Comparison of ENCODE assay signal across 13 cellular contexts in genomic region chr3:134350861-134351311, GRCh38. TPM values are rescaled to one million over a fixed set of nuclear protein-coding genes. Genes with fewer than 3 reads are reported as not detected.
DNase-seq lines count a peak whose midpoint lies in the region; TF ChIP-seq lines count a peak whose summit lies in the region.
"Had no signal": no experiment of that assay in that cellular context is flagged by ENCODE, and none has a peak within 500 bp of the region (broad histone marks: within the 10 kb centered on the region; RNA-seq: fewer than 3 reads in every experiment).

No MANE protein-coding gene starts in this region.

- TF ChIP-seq CTCF in coronary artery (IDR thresholded peaks at IDR 0.05), result no peak

- H3K4me3 ChIP-seq in coronary artery, result no peak overlapping the region

- peak overlapping the region; percentile 20 to 90 for H3K27ac ChIP-seq in coronary artery

- peak; percentile 33 for DNase-seq in activated effector memory CD4-positive, alpha-beta T cell treated with anti-CD3 and anti-CD28 coated beads, Interleukin-2, amount 50 U/mL, for 16 hours
- DNase-seq in activated effector memory CD4-positive, alpha-beta T cell treated with Interleukin-2 at 50 U/mL for 16 hours, result no peak
- DNase-seq in coronary artery (ENCODE audit: low spot score), result no peak
- peak; percentile 76 for DNase-seq in mucosa of gallbladder (ENCODE audit: low spot score)
- peak; percentile 75 for DNase-seq in ureter (ENCODE audit: low spot score)
- no peak for DNase-seq in SW 1271 (lab: John Stamatoyannopoulos, UW)
- no peak for DNase-seq in glomerular visceral epithelial cell (ENCODE audit: extremely low spot score)
- no peak for DNase-seq in stimulated activated CD4-positive, alpha-beta T cell treated with anti-CD3 and anti-CD28 coated beads, Interleukin-4, amount 100 ng/mL, for 1 hour
- DNase-seq: amniotic stem cell; KG1; NCI-H2081; OCI-M1; stimulated activated CD4-positive, alpha-beta T cell treated with anti-CD3 and anti-CD28 coated beads, Interleukin-2, amount 100 ng/mL, for 24 hours had no signal

RNA-seq across cellular contexts. Expression of gene AMOTL2, which starts 23.4 kb away (rescaled TPM):
- 129 TPM for total RNA-seq in mucosa of gallbladder
- total RNA-seq in ureter, result 76.2 TPM

Comparison
In these comparisons a context has a peak if more than half of its experiments do, and no peak if none do; other contexts are left out.
1. DNase-seq: peak in activated effector memory CD4-positive, alpha-beta T cell treated with anti-CD3 and anti-CD28 coated beads, Interleukin-2, amount 50 U/mL, for 16 hours (single experiment), mucosa of gallbladder (single experiment) and ureter (single experiment); none in activated effector memory CD4-positive, alpha-beta T cell treated with Interleukin-2 at 50 U/mL for 16 hours (single experiment), coronary artery (single experiment), SW 1271 (0 of 2), glomerular visceral epithelial cell (single experiment) and stimulated activated CD4-positive, alpha-beta T cell treated with anti-CD3 and anti-CD28 coated beads, Interleukin-4, amount 100 ng/mL, for 1 hour (single experiment).